In genomic region chr20:5528719-5529256, GRCh38 we compare ENCODE assay signal across 8 cellular contexts.
DNase-seq lines count a peak whose midpoint lies in the region; ATAC-seq and TF ChIP-seq lines count a peak whose summit lies in the region.

No MANE protein-coding gene starts in this region.

- peaks cover 0 to 21% of the 10 kb centered on the region in 2 donors for H3K4me1 ChIP-seq in adrenal gland (replicated peaks in 1 of 2)

- no peaks in the 10 kb centered on the region for H3K27me3 ChIP-seq in adrenal gland

- H3K27ac ChIP-seq in adrenal gland: no peak overlapping the region

- ATAC-seq in HG02642 (IDR thresholded peaks at IDR 0.05; ENCODE audit: poor library complexity, unreplicated experiment) (peak; percentile 66), left ventricle myocardium superior (peak; percentile 90), sciatic nerve (peak; percentile 90), HG02763 (IDR thresholded peaks at IDR 0.05; ENCODE audit: unreplicated experiment) (no peak)

- H3K4me3 ChIP-seq in GM12865 (ENCODE audit: low read depth, low read length): no peak overlapping the region
- H3K4me3 ChIP-seq in adrenal gland: no peak overlapping the region

- H3K9me3 ChIP-seq in adrenal gland (replicated peaks in 1 of 3): no peaks in the 10 kb centered on the region

- 8 to 15% (median 10%) methylated on average over 5 to 7 of the region's 7 CpGs for WGBS in adrenal gland, 4 donors

- DNase-seq in GM12865 (ENCODE audit: low read depth) (peak; percentile 92), NCI-H146 (lab: John Stamatoyannopoulos, UW) (peak; percentile 84), SW480 (ENCODE audit: low spot score) (peak; percentile 91), adrenal gland (peak; percentile 70 to 93 (median 79)), left ventricle myocardium superior (peak; percentile 41), sciatic nerve (ENCODE audit: low spot score) (peak; percentile 73)

- peak; percentile 83 for TF ChIP-seq CTCF in GM12865 (IDR thresholded peaks at IDR 0.05; ENCODE audit: insufficient read depth, low read depth, low read length, missing control alignments)
- peak; percentile 80 to 98 (median 94) for TF ChIP-seq CTCF in adrenal gland (IDR thresholded peaks at IDR 0.05)

- intact Hi-C loops in adrenal gland (cut with DNase I) (loop anchor here (5.0 to 10.0 kb wide), 3 partner anchors 264 to 556 kb away; no protein-coding TSS in a partner anchor), left ventricle myocardium superior (cut with micrococcal nuclease) (loop anchor here (2.0 to 5.0 kb wide), 2 partner anchors 260 to 549 kb away; no protein-coding TSS in a partner anchor), sciatic nerve (cut with DNase I) (loop anchor here (5.0 kb wide), 1 partner anchor 549 kb away; no protein-coding TSS in a partner anchor)

- TF ChIP-seq POLR2A in adrenal gland (IDR thresholded peaks at IDR 0.05): no peak

- no peaks in the 10 kb centered on the region for H3K36me3 ChIP-seq in adrenal gland (replicated peaks in 1 of 2)

Comparison
In these comparisons a context has a peak if more than half of its experiments do, and no peak if none do; other contexts are left out.
1. DNase-seq: peak in every context shown above with its lines; median percentile 92 in GM12865; 91 in SW480; 84 in NCI-H146; 79 in adrenal gland; 73 in sciatic nerve; 41 in left ventricle myocardium superior.